8 cellular contexts compared by ENCODE assay signal in the genomic region with DNA sequence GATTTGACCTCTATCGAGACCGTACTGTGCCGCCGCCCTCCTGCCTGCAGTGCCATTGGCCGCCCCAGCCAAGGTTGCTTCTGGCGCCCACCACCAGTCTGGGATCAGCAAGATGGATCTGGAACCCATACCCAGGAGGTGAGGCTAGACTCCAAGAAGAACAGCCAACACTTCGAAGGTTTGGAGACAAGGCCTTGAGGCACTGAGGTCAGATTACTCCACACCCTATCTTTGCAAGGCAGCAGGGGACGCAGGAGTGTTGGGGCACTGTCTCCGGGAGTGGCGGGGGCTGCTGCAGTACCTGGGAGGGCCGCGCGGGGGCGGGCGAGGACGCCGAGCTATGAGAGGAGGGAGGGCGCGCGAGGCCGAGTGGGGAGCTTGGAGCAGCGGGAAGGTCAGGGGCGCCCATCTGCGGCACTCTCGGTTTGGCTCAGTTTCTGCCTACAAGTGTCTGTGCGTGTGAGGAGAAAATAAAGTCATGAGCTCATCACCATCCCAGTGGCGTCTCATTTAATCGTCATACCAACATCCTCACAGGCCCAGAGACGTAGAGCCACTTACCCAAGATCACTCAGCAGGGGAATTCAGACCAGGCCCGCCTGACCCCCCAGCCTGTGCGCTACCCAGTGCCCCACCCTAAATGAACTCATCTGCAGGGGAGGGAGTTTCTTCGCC. TPM values are rescaled to one million over a fixed set of nuclear protein-coding genes. Genes with fewer than 3 reads are reported as not detected.
DNase-seq lines count a peak whose midpoint lies in the region; ATAC-seq and TF ChIP-seq lines count a peak whose summit lies in the region.

No MANE protein-coding gene starts in this region.

- H2BK15ac ChIP-seq in neuronal stem cell (ENCODE audit: low read length) = peak overlapping the region; percentile 97

- no peak overlapping the region for H4K8ac ChIP-seq in neuronal stem cell (ENCODE audit: low read depth, low read length)

- H3K36me3 Mint-ChIP-seq in activated T-cell treated with anti-CD3 and anti-CD28 coated beads, Interleukin-2, amount 50 U/mL, for 24 hours (ENCODE audit: low read depth) = no peaks in the 10 kb centered on the region

- H3K4ac ChIP-seq in neuronal stem cell (ENCODE audit: low read length) = no peak overlapping the region

- H3K36me3 ChIP-seq in PC-9 (ENCODE audit: low read depth) (no peaks in the 10 kb centered on the region), fibroblast of lung (ENCODE audit: control insufficient read depth, insufficient read depth, low read length) (no peaks in the 10 kb centered on the region), neuronal stem cell (replicated peaks in 1 of 2; ENCODE audit: control insufficient read depth in 2 of 2, insufficient read depth in 2 of 2, low read length in 2 of 2) (no peaks in the 10 kb centered on the region), suprapubic skin (no peaks in the 10 kb centered on the region)

- no peaks in the 10 kb centered on the region for H3K9me3 ChIP-seq in PC-9 (ENCODE audit: insufficient read depth, low read depth)
- no peaks in the 10 kb centered on the region for H3K9me3 ChIP-seq in fibroblast of lung (ENCODE audit: control insufficient read depth, insufficient read depth, low read depth, low read length)
- H3K9me3 ChIP-seq in neuronal stem cell (replicated peaks in 1 of 2; ENCODE audit: control insufficient read depth in 2 of 2, insufficient read depth in 1 of 2, low read depth in 1 of 2, low read length in 2 of 2) = no peaks in the 10 kb centered on the region
- H3K9me3 ChIP-seq in suprapubic skin = no peaks in the 10 kb centered on the region

- H3K23ac ChIP-seq in neuronal stem cell (ENCODE audit: low read depth, low read length, poor library complexity) = peak overlapping the region; percentile 75

- no peak overlapping the region for H3K27ac Mint-ChIP-seq in activated T-cell treated with anti-CD3 and anti-CD28 coated beads, Interleukin-2, amount 50 U/mL, for 24 hours

- H3K9me2 ChIP-seq in PC-9 (ENCODE audit: insufficient read depth) = no peaks in the 10 kb centered on the region

- no peak overlapping the region for H4K91ac ChIP-seq in neuronal stem cell (ENCODE audit: low read depth, low read length, poor library complexity)

- peaks cover 2% of the 10 kb centered on the region for H3K79me1 ChIP-seq in neuronal stem cell (ENCODE audit: low read depth, low read length)

- BruUV-seq in PC-9 (replicated peaks; lab: Mats Ljungman, UMichigan) = no TSS peak

- peak overlapping the region; percentile 17 for H2BK12ac ChIP-seq in neuronal stem cell (ENCODE audit: low read length)

- no peak for TF ChIP-seq POLR2A in suprapubic skin (IDR thresholded peaks at IDR 0.05)

- H3K27ac ChIP-seq in PC-9 (no peak overlapping the region), fibroblast of lung (ENCODE audit: insufficient read depth, low read length) (no peak overlapping the region), neuronal stem cell (replicated peaks; ENCODE audit: low read length) (no peak overlapping the region), suprapubic skin (no peak overlapping the region)

- intact Hi-C loops in PC-9 (cut with micrococcal nuclease; ENCODE audit: unreplicated experiment) = loop anchor here (1.0 kb wide), 1 partner anchor 85 kb away; no protein-coding TSS in a partner anchor

- CTCF ChIA-PET in PC-9 (lab: Charles Lee) = interaction anchor here (0.6 to 1.1 kb wide), 10 partner anchors 9 to 194 kb away, joined by 3 to 10 read pairs (median 4); no protein-coding TSS in a partner anchor

- peaks cover 8% of the 10 kb centered on the region for H3K27me3 Mint-ChIP-seq in activated T-cell treated with anti-CD3 and anti-CD28 coated beads, Interleukin-2, amount 50 U/mL, for 24 hours

- no peak overlapping the region for H2AFZ ChIP-seq in PC-9
- no peak overlapping the region for H2AFZ ChIP-seq in fibroblast of lung (ENCODE audit: low read length)
- H2AFZ ChIP-seq in neuronal stem cell (ENCODE audit: low read length) = peak overlapping the region; percentile 46

- H3F3A ChIP-seq in PC-9 (ENCODE audit: insufficient read depth, low read depth) = no peaks in the 10 kb centered on the region

- no peaks in the 10 kb centered on the region for H3K4me1 ChIP-seq in PC-9 (replicated peaks; ENCODE audit: insufficient read depth)
- no peaks in the 10 kb centered on the region for H3K4me1 ChIP-seq in fibroblast of lung (ENCODE audit: control insufficient read depth, extremely low read depth, insufficient read depth, low read length)
- peaks cover 2 to 4% of the 10 kb centered on the region in 2 donors for H3K4me1 ChIP-seq in neuronal stem cell (ENCODE audit: control insufficient read depth in 2 of 2, insufficient read depth in 1 of 2, low read depth in 1 of 2, low read length in 2 of 2)
- H3K4me1 ChIP-seq in suprapubic skin = peaks cover 7% of the 10 kb centered on the region

- H3K9me3 Mint-ChIP-seq in activated T-cell treated with anti-CD3 and anti-CD28 coated beads, Interleukin-2, amount 50 U/mL, for 24 hours = no peaks in the 10 kb centered on the region

- H3K4me3 ChIP-seq in PC-9 (no peak overlapping the region), fibroblast of lung (replicated peaks in 1 of 4; ENCODE audit: control extremely low read depth in 1 of 4, insufficient read depth in 1 of 4, low read depth in 3 of 4, low read length in 4 of 4) (no peak overlapping the region), neuronal stem cell (ENCODE audit: low read length in 2 of 2) (no peak overlapping the region), suprapubic skin (no peak overlapping the region)

- no CpG with 5 or more reads among the region's 32 CpGs for WGBS in neuronal stem cell (ENCODE audit: extremely low coverage in 2 of 2, insufficient read length in 2 of 2, insufficient replicate concordance in 1 of 2), 2 donors
- WGBS in suprapubic skin = 40% methylated on average over 18 of the region's 32 CpGs

- DNase-seq in NK-92 treated with Interleukin-12 subunit alpha and Interleukin-12 subunit beta, amount 100 ng/mL, for 24 hours (lab: John Stamatoyannopoulos, UW) = peak; percentile 43
- DNase-seq in NK-92 (lab: John Stamatoyannopoulos, UW; ENCODE audit: unreplicated experiment) (no peak), PC-9 (peak; percentile 50 to 87), fibroblast of lung (ENCODE audit: low read depth in 2 of 2) (peak; percentile 57), neuronal stem cell (ENCODE audit: low spot score) (peak; percentile 70), suprapubic skin (ENCODE audit: low spot score in 2 of 2) (peak; percentile 83 to 90)
- peak; percentile 90 for DNase-seq in activated T-cell treated with anti-CD3 and anti-CD28 coated beads, Interleukin-2, amount 50 U/mL, for 24 hours

- H3K79me2 ChIP-seq in PC-9 (ENCODE audit: low read depth) (no peaks in the 10 kb centered on the region), fibroblast of lung (ENCODE audit: control insufficient read depth, insufficient read depth, low read length) (no peaks in the 10 kb centered on the region)

- POLR2A ChIA-PET in PC-9 (lab: Charles Lee; ENCODE audit: unreplicated experiment) = interaction anchor here (0.5 to 0.6 kb wide), 2 partner anchors 127 to 873 kb away, joined by 4 to 6 read pairs; partner anchors contain the start of genes CXXC5 and IK

- H2BK5ac ChIP-seq in neuronal stem cell (ENCODE audit: low read length) = no peak overlapping the region

- H3K27me3 ChIP-seq in PC-9 (ENCODE audit: insufficient read depth, low read depth) (peaks cover 12% of the 10 kb centered on the region; the same call in 1 of the 2 replicates), fibroblast of lung (ENCODE audit: control insufficient read depth, insufficient read depth, low read length) (peaks cover 24% of the 10 kb centered on the region), neuronal stem cell (ENCODE audit: control insufficient read depth in 3 of 3, insufficient read depth in 3 of 3, low read depth in 1 of 3, low read length in 3 of 3) (peaks cover 0 to 21% (median 0%) of the 10 kb centered on the region in 3 experiments), suprapubic skin (no peaks in the 10 kb centered on the region)

- ATAC-seq in HG03432 (IDR thresholded peaks at IDR 0.05; ENCODE audit: unreplicated experiment) = peak; percentile 94

- H2BK120ac ChIP-seq in neuronal stem cell (ENCODE audit: low read depth, low read length) = no peak overlapping the region

- no peak for TF ChIP-seq EP300 in suprapubic skin (IDR thresholded peaks at IDR 0.05)

- no peak overlapping the region for H3K4me3 Mint-ChIP-seq in activated T-cell treated with anti-CD3 and anti-CD28 coated beads, Interleukin-2, amount 50 U/mL, for 24 hours

- peak overlapping the region; percentile 77 for H3K14ac ChIP-seq in neuronal stem cell (ENCODE audit: low read length)

- peak overlapping the region; percentile 93 for H3K18ac ChIP-seq in neuronal stem cell (ENCODE audit: low read length)

- peak; percentile 99 for TF ChIP-seq CTCF in PC-9 (conservative IDR thresholded peaks at IDR 0.05)
- peak; percentile 67 to 81 for TF ChIP-seq CTCF in fibroblast of lung (conservative IDR thresholded peaks at IDR 0.05 in 1 of 2, IDR thresholded peaks at IDR 0.05 in 1 of 2; ENCODE audit: low read depth in 1 of 2, low read length in 2 of 2)
- peak; percentile 55 to 99 for TF ChIP-seq CTCF in suprapubic skin (IDR thresholded peaks at IDR 0.05)

- H4K20me1 ChIP-seq in PC-9 (ENCODE audit: insufficient read depth) (no peaks in the 10 kb centered on the region), fibroblast of lung (ENCODE audit: control insufficient read depth, extremely low read depth, insufficient read depth, low read length) (no peaks in the 10 kb centered on the region)

- H3K9ac ChIP-seq in fibroblast of lung (ENCODE audit: insufficient read depth, low read length) = no peak overlapping the region
- H3K9ac ChIP-seq in neuronal stem cell (ENCODE audit: low read depth, low read length, poor library complexity) = peak overlapping the region; percentile 83

- no peak overlapping the region for H2AK5ac ChIP-seq in neuronal stem cell (ENCODE audit: low read depth, low read length)

- peaks cover 7% of the 10 kb centered on the region for H3K4me1 Mint-ChIP-seq in activated T-cell treated with anti-CD3 and anti-CD28 coated beads, Interleukin-2, amount 50 U/mL, for 24 hours (ENCODE audit: low read depth)

- peak overlapping the region; percentile 41 for H3K4me2 ChIP-seq in PC-9
- H3K4me2 ChIP-seq in fibroblast of lung (ENCODE audit: extremely low read depth, insufficient read depth, low read length) = peak overlapping the region; percentile 35
- H3K4me2 ChIP-seq in neuronal stem cell (ENCODE audit: insufficient read depth, low read length, poor library complexity, severe bottlenecking) = no peak overlapping the region

RNA-seq across cellular contexts. Expression of gene PSD2, which starts 20.5 kb away (rescaled TPM):
- total RNA-seq in PC-9 (2021) (0.07 and 0.08 TPM in 2 replicates), fibroblast of lung (under 0.01 and 0.17 TPM in 2 replicates), suprapubic skin (under 1 TPM in 3 of 4 donors, not detected in 1; 0.08 to 0.13 (median 0.10) TPM)
- polyA plus RNA-seq in fibroblast of lung = 0.05 TPM in 2 replicates
- polyA plus RNA-seq in fibroblast of lung (2012) = 0.05 TPM in 1 of 2 replicates, not detected in the other
- not detected in 2 replicates for polyA minus RNA-seq in fibroblast of lung (ENCODE audit: low replicate concordance)
- polyA plus RNA-seq in neuronal stem cell (2013, experiment 1 of 2) = 0.92 TPM
- polyA plus RNA-seq in neuronal stem cell (2013, experiment 2 of 2) = 0.93 TPM
